ENCODE assay signal across 8 cellular contexts in the genomic region with DNA sequence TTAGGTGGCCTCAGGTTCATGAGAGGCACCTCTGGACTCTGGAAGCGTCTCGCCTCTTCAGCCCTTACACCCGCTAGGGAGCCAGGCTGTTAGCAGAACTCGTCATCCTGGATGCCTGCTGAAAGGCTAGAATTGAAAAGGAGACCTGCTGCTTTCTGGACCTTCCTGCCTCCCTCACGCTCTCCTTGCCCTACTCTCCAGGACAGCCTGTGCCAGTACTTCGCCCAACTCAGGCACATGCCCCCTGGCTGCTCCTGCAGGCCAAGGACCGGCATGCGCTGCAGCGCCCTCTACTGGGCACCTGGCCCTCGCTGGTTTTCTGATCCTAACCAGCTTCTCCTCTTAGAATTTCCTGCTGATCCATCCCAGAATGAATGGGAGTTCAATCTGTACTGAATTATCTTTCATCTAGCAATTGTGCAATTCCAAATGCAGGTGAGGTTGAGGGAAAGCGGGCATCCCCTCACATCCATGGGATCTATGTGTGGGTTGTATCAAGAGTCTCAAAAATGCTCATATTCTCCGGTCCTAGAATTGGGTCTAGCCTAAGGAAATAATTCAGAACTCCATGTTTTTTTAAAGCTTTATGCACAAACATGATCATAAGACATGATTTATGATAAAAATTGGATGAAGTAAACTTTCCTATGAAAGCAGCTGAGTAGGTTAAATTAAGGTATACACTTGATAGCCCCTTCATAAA.
DNase-seq lines count a peak whose midpoint lies in the region; ATAC-seq and FAIRE-seq lines count a peak whose summit lies in the region.

No MANE protein-coding gene starts in this region.

- H3K27me3 Mint-ChIP-seq in activated naive CD8-positive, alpha-beta T cell treated with anti-CD3 and anti-CD28 coated beads for 36 hours, result no peaks in the 10 kb centered on the region

- H3K36me3 ChIP-seq in small intestine (ENCODE audit: control insufficient read depth in 2 of 2, insufficient read depth in 2 of 2, low read length in 2 of 2), result peaks cover 7 to 10% of the 10 kb centered on the region in 2 donors

- H3K4me1 Mint-ChIP-seq in activated naive CD8-positive, alpha-beta T cell treated with anti-CD3 and anti-CD28 coated beads for 36 hours, result no peaks in the 10 kb centered on the region

- no peak overlapping the region for H3K4me3 ChIP-seq in small intestine (ENCODE audit: low read depth in 1 of 2, low read length in 2 of 2)

- no peak overlapping the region for H3K4me3 Mint-ChIP-seq in activated naive CD8-positive, alpha-beta T cell treated with anti-CD3 and anti-CD28 coated beads for 36 hours

- ATAC-seq in left cardiac atrium, result peak; percentile 25 to 48

- DNase-seq in DMS79 treated with DMSO at 0.1 percent for 48 hours (lab: John Stamatoyannopoulos, UW), result peak; percentile 79
- peak; percentile 56 to 57 for DNase-seq in Kasumi-1 (lab: John Stamatoyannopoulos, UW)
- peak; percentile 44 to 71 (median 56) for DNase-seq in T-helper 1 cell
- DNase-seq in activated naive CD8-positive, alpha-beta T cell treated with anti-CD3 and anti-CD28 coated beads for 36 hours, result peak; percentile 66
- DNase-seq in left cardiac atrium, result peak; percentile 71
- DNase-seq in small intestine, result peak; percentile 55
- DNase-seq in NCI-H524 treated with DMSO at 0.1 percent for 48 hours (lab: John Stamatoyannopoulos, UW), result no peak
- no peak for DNase-seq in NCI-H1048 (lab: John Stamatoyannopoulos, UW)

- intact Hi-C loops in left cardiac atrium (cut with DNase I), result no loop called here

- 75% methylated on average over 12 of the region's 12 CpGs for WGBS in small intestine, 3 donors

- peaks cover 6% of the 10 kb centered on the region for H3K36me3 Mint-ChIP-seq in activated naive CD8-positive, alpha-beta T cell treated with anti-CD3 and anti-CD28 coated beads for 36 hours

- no peaks in the 10 kb centered on the region for H3K27me3 ChIP-seq in small intestine (ENCODE audit: control insufficient read depth in 2 of 2, insufficient read depth in 2 of 2, low read length in 2 of 2)

- H3K27ac Mint-ChIP-seq in activated naive CD8-positive, alpha-beta T cell treated with anti-CD3 and anti-CD28 coated beads for 36 hours, result no peak overlapping the region

- H3K4me1 ChIP-seq in small intestine (ENCODE audit: control insufficient read depth in 2 of 2, insufficient read depth in 1 of 2, low read depth in 1 of 2, low read length in 1 of 2), result no peaks in the 10 kb centered on the region

- no peaks in the 10 kb centered on the region for H3K9me3 Mint-ChIP-seq in activated naive CD8-positive, alpha-beta T cell treated with anti-CD3 and anti-CD28 coated beads for 36 hours

- FAIRE-seq in small intestine (lab: Jason Lieb, UNC), result no peak

- H3K27ac ChIP-seq in small intestine (ENCODE audit: low read depth in 1 of 2, low read length in 1 of 2), result no peak overlapping the region

- no peaks in the 10 kb centered on the region for H3K9me3 ChIP-seq in small intestine (ENCODE audit: control insufficient read depth, low read depth)

Comparison
In these comparisons a context has a peak if more than half of its experiments do, and no peak if none do; other contexts are left out.
1. DNase-seq: peak in DMS79 treated with DMSO at 0.1 percent for 48 hours (single experiment), Kasumi-1 (2 of 2), T-helper 1 cell (5 of 5), activated naive CD8-positive, alpha-beta T cell treated with anti-CD3 and anti-CD28 coated beads for 36 hours (single experiment), left cardiac atrium (single experiment) and small intestine (single experiment); none in NCI-H524 treated with DMSO at 0.1 percent for 48 hours (single experiment) and NCI-H1048 (single experiment).